ENCODE assay signal across 1 cellular context in genomic region chr16:14629612-14629918, GRCh38.
TF ChIP-seq lines count a peak whose summit lies in the region.

No MANE protein-coding gene starts in this region.

TF ChIP-seq in SK-N-SH treated with all-trans-retinoic acid at 6 μM for 48 hours, 23 proteins besides CTCF, POLR2A, EP300 and RAD21 (continued from another document):
- no peak for TF ChIP-seq POU6F1 (CRISPR knock-in tag; IDR thresholded peaks at IDR 0.05; ENCODE audit: borderline replicate concordance, low read depth)
- no peak for TF ChIP-seq ZNF70 (CRISPR knock-in tag; IDR thresholded peaks at IDR 0.05)
- TF ChIP-seq CSRNP3 (CRISPR knock-in tag; IDR thresholded peaks at IDR 0.05): no peak
- no peak for TF ChIP-seq ISL1 (CRISPR knock-in tag; IDR thresholded peaks at IDR 0.05)
- no peak for TF ChIP-seq PPARA (CRISPR knock-in tag; IDR thresholded peaks at IDR 0.05; ENCODE audit: borderline replicate concordance)
- TF ChIP-seq CREB5 (CRISPR knock-in tag; IDR thresholded peaks at IDR 0.05; ENCODE audit: low read depth): no peak
- no peak for TF ChIP-seq RARB (CRISPR knock-in tag; IDR thresholded peaks at IDR 0.05)
